Comparison of ENCODE assay signal across 17 cellular contexts in the genomic region with DNA sequence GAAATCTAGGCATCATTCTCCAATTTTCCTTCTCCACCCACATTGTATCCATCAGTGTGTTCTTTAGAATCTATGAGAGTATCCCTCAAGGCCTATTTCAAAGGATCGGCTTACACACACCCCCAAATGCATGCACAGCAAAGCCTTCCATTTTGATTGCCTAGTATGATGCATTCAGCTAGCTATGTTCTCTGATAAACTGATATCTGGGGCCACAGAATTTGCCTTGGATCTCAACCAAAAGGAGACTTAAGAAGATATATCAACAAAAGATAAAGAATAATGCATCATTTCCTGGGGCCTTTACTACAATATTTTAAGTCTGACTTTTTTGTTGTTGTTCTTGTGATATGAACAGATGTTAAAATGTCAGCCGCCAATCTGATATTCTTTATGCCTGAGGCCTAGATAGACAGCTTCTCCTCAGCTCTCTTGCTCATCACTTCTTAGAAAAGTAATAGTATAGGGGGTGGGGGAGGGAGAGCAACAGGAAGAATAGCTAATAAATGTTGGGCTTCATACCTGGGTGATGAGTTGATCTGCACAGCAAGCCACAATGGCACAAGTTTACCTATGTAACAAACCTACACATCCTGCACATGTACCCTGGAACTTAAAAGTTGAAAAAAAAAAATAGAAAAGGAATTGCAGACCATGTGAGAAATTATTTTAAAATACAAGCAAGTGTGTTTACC.
"Had no signal": no experiment of that assay in that cellular context is flagged by ENCODE, and none has a peak within 500 bp of the region (broad histone marks: within the 10 kb centered on the region; RNA-seq: fewer than 3 reads in every experiment).

No MANE protein-coding gene starts in this region.

- H3K4me3 ChIP-seq: right atrium auricular region, testis, upper lobe of right lung had no signal

- H3K36me3 ChIP-seq: neutrophil, right atrium auricular region, upper lobe of right lung had no signal

- ATAC-seq: activated naive CD8-positive, alpha-beta T cell treated with anti-CD3 and anti-CD28 coated beads, Interleukin-2, amount 50 U/mL, for 24 hours; activated T-helper 17 cell treated with anti-CD3 and anti-CD28 coated beads, Interleukin-2, amount 50 U/mL, for 72 hours; left lobe of liver; stimulated activated naive CD8-positive, alpha-beta T cell treated with anti-CD3 and anti-CD28 coated beads, Interleukin-15, amount 100 ng/mL, for 72 hours; upper lobe of right lung had no signal

- H3K4me1 Mint-ChIP-seq: activated naive CD8-positive, alpha-beta T cell treated with anti-CD3 and anti-CD28 coated beads, Interleukin-2, amount 50 U/mL, for 24 hours; activated T-helper 17 cell treated with anti-CD3 and anti-CD28 coated beads, Interleukin-2, amount 50 U/mL, for 72 hours; naive B cell; stimulated activated naive CD8-positive, alpha-beta T cell treated with anti-CD3 and anti-CD28 coated beads, Interleukin-15, amount 100 ng/mL, for 72 hours had no signal

- DNase-seq: activated CD4-positive, alpha-beta T cell treated with anti-CD3 and anti-CD28 coated beads, Interleukin-2, amount 50 U/mL, for 4 hours; activated CD4-positive, CD25-positive, alpha-beta regulatory T cell treated with anti-CD3 and anti-CD28 coated beads, Interleukin-2, amount 50 U/mL, for 72 hours; activated naive CD4-positive, alpha-beta T cell treated with anti-CD3 and anti-CD28 coated beads for 36 hours; activated naive CD8-positive, alpha-beta T cell treated with anti-CD3 and anti-CD28 coated beads, Interleukin-2, amount 50 U/mL, for 24 hours; activated T-cell treated with anti-CD3 and anti-CD28 coated beads for 4 hours; effector memory CD4-positive, alpha-beta T cell; naive B cell; small intestine; stimulated activated naive CD8-positive, alpha-beta T cell treated with anti-CD3 and anti-CD28 coated beads, Interleukin-15, amount 100 ng/mL, for 72 hours; testis; upper lobe of right lung had no signal

- H3K4me3 Mint-ChIP-seq: activated naive CD4-positive, alpha-beta T cell treated with anti-CD3 and anti-CD28 coated beads for 36 hours; activated naive CD8-positive, alpha-beta T cell treated with anti-CD3 and anti-CD28 coated beads, Interleukin-2, amount 50 U/mL, for 24 hours; activated T-helper 17 cell treated with anti-CD3 and anti-CD28 coated beads, Interleukin-2, amount 50 U/mL, for 72 hours; dendritic cell treated with granulocyte-macrophage colony-stimulating factor and Interleukin-4, amounts not matched to agents 40 ng/mL and 50 ng/mL, for 4 days; naive B cell; stimulated activated naive CD8-positive, alpha-beta T cell treated with anti-CD3 and anti-CD28 coated beads, Interleukin-15, amount 100 ng/mL, for 72 hours had no signal

- H3K27ac ChIP-seq: neutrophil, right atrium auricular region, testis, upper lobe of right lung had no signal

- H3K36me3 Mint-ChIP-seq: naive B cell had no signal

- H3K27ac Mint-ChIP-seq: activated naive CD4-positive, alpha-beta T cell treated with anti-CD3 and anti-CD28 coated beads for 36 hours; activated naive CD8-positive, alpha-beta T cell treated with anti-CD3 and anti-CD28 coated beads, Interleukin-2, amount 50 U/mL, for 24 hours; activated T-helper 17 cell treated with anti-CD3 and anti-CD28 coated beads, Interleukin-2, amount 50 U/mL, for 72 hours; dendritic cell treated with granulocyte-macrophage colony-stimulating factor and Interleukin-4, amounts not matched to agents 40 ng/mL and 50 ng/mL, for 4 days; naive B cell; stimulated activated naive CD8-positive, alpha-beta T cell treated with anti-CD3 and anti-CD28 coated beads, Interleukin-15, amount 100 ng/mL, for 72 hours had no signal

- H3K27me3 Mint-ChIP-seq: activated naive CD8-positive, alpha-beta T cell treated with anti-CD3 and anti-CD28 coated beads, Interleukin-2, amount 50 U/mL, for 24 hours; activated T-helper 17 cell treated with anti-CD3 and anti-CD28 coated beads, Interleukin-2, amount 50 U/mL, for 72 hours; dendritic cell treated with granulocyte-macrophage colony-stimulating factor and Interleukin-4, amounts not matched to agents 40 ng/mL and 50 ng/mL, for 4 days; naive B cell; stimulated activated naive CD8-positive, alpha-beta T cell treated with anti-CD3 and anti-CD28 coated beads, Interleukin-15, amount 100 ng/mL, for 72 hours had no signal

- H3K9me3 ChIP-seq: neutrophil, right atrium auricular region, testis, upper lobe of right lung had no signal

- H3K4me1 ChIP-seq: right atrium auricular region, testis, upper lobe of right lung had no signal

- FAIRE-seq: islet of Langerhans, small intestine had no signal

- H3K27me3 ChIP-seq: neutrophil, right atrium auricular region, testis, upper lobe of right lung had no signal
